Comparison of ENCODE assay signal across 7 cellular contexts in genomic region chr6:150891886-150892485, GRCh38. TPM values are rescaled to one million over a fixed set of nuclear protein-coding genes. Genes with fewer than 3 reads are reported as not detected.
A peak's percentile ranks its signal among the peaks of the same experiment; 100 is the strongest.
DNase-seq lines count a peak whose midpoint lies in the region; ATAC-seq and TF ChIP-seq lines count a peak whose summit lies in the region.

No MANE protein-coding gene starts in this region.

- H3K4me1 ChIP-seq in mucosa of descending colon (ENCODE audit: low read depth) = no peaks in the 10 kb centered on the region

- H3K36me3 Mint-ChIP-seq in endothelial cell (ENCODE audit: low read depth, unreplicated experiment) = peaks cover 28% of the 10 kb centered on the region

- intact Hi-C loops in mucosa of descending colon (cut with DNase I, micrococcal nuclease) = loop anchor here (5.0 to 10.0 kb wide), 2 partner anchors 435 to 443 kb away; no protein-coding TSS in a partner anchor

- H3K36me3 ChIP-seq in mucosa of descending colon (ENCODE audit: low read depth) = no peaks in the 10 kb centered on the region

- no peak overlapping the region for H3K27ac Mint-ChIP-seq in endothelial cell (ENCODE audit: unreplicated experiment)

- no peaks in the 10 kb centered on the region for H3K9me3 ChIP-seq in mucosa of descending colon

- H3K4me3 ChIP-seq in mucosa of descending colon = no peak overlapping the region

- peak; percentile 50 for ATAC-seq in HG03354 (IDR thresholded peaks at IDR 0.05; ENCODE audit: poor library complexity, severe bottlenecking, unreplicated experiment)
- peak; percentile 82 for ATAC-seq in mucosa of descending colon

- H3K9me3 Mint-ChIP-seq in endothelial cell (ENCODE audit: unreplicated experiment) = no peaks in the 10 kb centered on the region

- peaks cover 1% of the 10 kb centered on the region for H3K27me3 Mint-ChIP-seq in endothelial cell (ENCODE audit: unreplicated experiment)

- peak; percentile 91 for TF ChIP-seq CTCF in GM12872 (IDR thresholded peaks at IDR 0.05; ENCODE audit: insufficient read depth, low read depth, low read length)
- peak; percentile 72 for TF ChIP-seq CTCF in endothelial cell (IDR thresholded peaks at IDR 0.05; ENCODE audit: unreplicated experiment)
- peak; percentile 75 for TF ChIP-seq CTCF in mucosa of descending colon (IDR thresholded peaks at IDR 0.05)

- H3K4me1 Mint-ChIP-seq in endothelial cell (ENCODE audit: unreplicated experiment) = peaks cover 6% of the 10 kb centered on the region

- no peak overlapping the region for H3K4me3 Mint-ChIP-seq in endothelial cell (ENCODE audit: unreplicated experiment)

- DNase-seq in NCI-H748 (lab: John Stamatoyannopoulos, UW; ENCODE audit: unreplicated experiment) = peak; percentile 78
- DNase-seq in activated CD8-positive, alpha-beta memory T cell treated with anti-CD3 and anti-CD28 coated beads for 24 hours = peak; percentile 76
- DNase-seq in endothelial cell (ENCODE audit: low spot score) = peak; percentile 76
- peak in 2 of 3 donors; percentile 72 to 82 for DNase-seq in mucosa of descending colon
- DNase-seq in stimulated activated CD8-positive, alpha-beta memory T cell treated with anti-CD3 and anti-CD28 coated beads, Interleukin-7, amount 100 ng/mL, for 4 hours (ENCODE audit: low read depth in 2 of 2) = peak; percentile 17 to 40

RNA-seq across cellular contexts. Expression of gene MTHFD1L, which starts 26.5 kb away (rescaled TPM):
- 66.0 TPM for total RNA-seq in endothelial cell (ENCODE audit: unreplicated experiment)
- 10 to 100 TPM in 1 of 3 donors, 1 to 10 TPM in 2; 7.1 to 11.1 (median 8.9) TPM for total RNA-seq in mucosa of descending colon
